8 cellular contexts compared by ENCODE assay signal in genomic region chrX:53441531-53442321, GRCh38. TPM values are rescaled to one million over a fixed set of nuclear protein-coding genes. Genes with fewer than 3 reads are reported as not detected.
A peak's percentile ranks its signal among the peaks of the same experiment; 100 is the strongest.
DNase-seq lines count a peak whose midpoint lies in the region; ATAC-seq, FAIRE-seq and TF ChIP-seq lines count a peak whose summit lies in the region.

No MANE protein-coding gene starts in this region.

- WGBS in HepG2 (ENCODE audit: low lambda C conversion rate), result 0% methylated on average over 1 of the region's 44 CpGs

- in situ Hi-C loops in HepG2 (cut with HindIII; ENCODE audit: extremely low pct_ligation_motif_present, low pct_unique_long_range_greater_than_20kb), result loop anchor here (10.0 kb wide), 1 partner anchor 127 kb away; no protein-coding TSS in a partner anchor

- H3K79me2 ChIP-seq in HepG2 (ENCODE audit: insufficient read depth, low read length), result no peaks in the 10 kb centered on the region

- H3K27me3 ChIP-seq in colonic mucosa (no peaks in the 10 kb centered on the region), HepG2 (ENCODE audit: control insufficient read depth in 1 of 2, insufficient read depth in 2 of 2, low read length in 2 of 2) (no peaks in the 10 kb centered on the region; a peak in 1 of 5 replicates)

- H3K27ac ChIP-seq in colonic mucosa (peak overlapping the region; percentile 76), HepG2 (ENCODE audit: extremely low read length, insufficient read depth, low read length) (no peak overlapping the region)

- H2AFZ ChIP-seq in HepG2 (ENCODE audit: low read length), result no peak overlapping the region

- POLR2A ChIA-PET in activated CD4-positive, alpha-beta T cell treated with anti-CD3 and anti-CD28 coated beads, Interleukin-2, amount 10 ng/mL, durations not matched to agents 7 days and 5 days (lab: Charles Lee), result no interaction called here
- POLR2A ChIA-PET in HepG2 (lab: Yijun Ruan, JAX), result interaction anchor here (1.0 kb wide), 1 partner anchor 19 kb away, joined by 5 read pairs; the partner anchor contains the start of genes RIBC1 and SMC1A

- no peak for TF ChIP-seq EP300 in HepG2 (IDR thresholded peaks at IDR 0.05; ENCODE audit: low read depth in 2 of 2, low read length in 2 of 2)
- TF ChIP-seq EP300 in HepG2 (CRISPR knock-in tag; IDR thresholded peaks at IDR 0.05; ENCODE audit: borderline replicate concordance), result no peak

- H3K36me3 ChIP-seq in colonic mucosa (no peaks in the 10 kb centered on the region), HepG2 (replicated peaks in 1 of 2; ENCODE audit: control insufficient read depth in 1 of 2, insufficient read depth in 2 of 2, low read length in 2 of 2) (no peaks in the 10 kb centered on the region)

- FAIRE-seq in HepG2 (lab: Jason Lieb, UNC), result peak; percentile 79

- DNase-seq in NCI-H345 treated with DMSO at 0.1 percent for 48 hours (lab: John Stamatoyannopoulos, UW; ENCODE audit: unreplicated experiment) (peak; percentile 83), colonic mucosa (peak; percentile 84), HepG2 (ENCODE audit: low spot score) (peak; percentile 62)
- DNase-seq in activated CD4-positive, alpha-beta T cell treated with anti-CD3 and anti-CD28 coated beads, Interleukin-2, amount 10 ng/mL, durations not matched to agents 7 days and 5 days, result peak; percentile 73
- DNase-seq in stimulated activated CD4-positive, alpha-beta T cell treated with anti-CD3 and anti-CD28 coated beads, Interleukin-2, amount 100 ng/mL, for 48 hours, result peak; percentile 64 to 71

- TF ChIP-seq RAD21 in HepG2 (CRISPR knock-in tag; IDR thresholded peaks at IDR 0.05), result no peak

- H3K4me3 ChIP-seq in colonic mucosa (peak overlapping the region; percentile 20), HepG2 (replicated peaks in 1 of 3; ENCODE audit: insufficient read depth in 1 of 3, low read depth in 2 of 3, low read length in 3 of 3) (peak overlapping the region; percentile 15 to 65 (median 39); a peak in 5 of 6 replicates)

- ATAC-seq in GM18858 (IDR thresholded peaks at IDR 0.05; ENCODE audit: unreplicated experiment), result peak; percentile 70
- peak; percentile 52 for ATAC-seq in HG03139 (IDR thresholded peaks at IDR 0.05; ENCODE audit: unreplicated experiment)
- peak; percentile 90 for ATAC-seq in HepG2
- no peak for ATAC-seq in HG03025 (IDR thresholded peaks at IDR 0.05; ENCODE audit: low FRiP score, unreplicated experiment)

- no peaks in the 10 kb centered on the region for H3K9me3 ChIP-seq in colonic mucosa
- H3K9me3 ChIP-seq in HepG2 (ENCODE audit: low read length), result no peaks in the 10 kb centered on the region

- H3K4me1 ChIP-seq in colonic mucosa, result no peaks in the 10 kb centered on the region
- 0 out of 2 replicates have a peak, but pooled peaks cover 5% of the 10 kb centered on the region for H3K4me1 ChIP-seq in HepG2 (ENCODE audit: insufficient read depth, low read length)

- peak overlapping the region; percentile 72 for H3K27ac Mint-ChIP-seq in activated CD4-positive, alpha-beta T cell treated with anti-CD3 and anti-CD28 coated beads, Interleukin-2, amount 10 ng/mL, durations not matched to agents 7 days and 5 days

- peak overlapping the region; percentile 68 for H3K4me2 ChIP-seq in HepG2 (ENCODE audit: low read depth, low read length)

- TF ChIP-seq POLR2A in HepG2 (IDR thresholded peaks at IDR 0.05; ENCODE audit: insufficient read depth in 1 of 2, low read depth in 2 of 2, low read length in 2 of 2), result no peak

- TF ChIP-seq CTCF in colonic mucosa (IDR thresholded peaks at IDR 0.05), result no peak
- TF ChIP-seq CTCF in HepG2 (CRISPR knock-in tag; IDR thresholded peaks at IDR 0.05), result no peak

- H3K4me3 Mint-ChIP-seq in activated CD4-positive, alpha-beta T cell treated with anti-CD3 and anti-CD28 coated beads, Interleukin-2, amount 10 ng/mL, durations not matched to agents 7 days and 5 days, result peak overlapping the region; percentile 72

- no peaks in the 10 kb centered on the region for H3K9me3 Mint-ChIP-seq in activated CD4-positive, alpha-beta T cell treated with anti-CD3 and anti-CD28 coated beads, Interleukin-2, amount 10 ng/mL, durations not matched to agents 7 days and 5 days

- CTCF ChIA-PET in activated CD4-positive, alpha-beta T cell treated with anti-CD3 and anti-CD28 coated beads, Interleukin-2, amount 10 ng/mL, durations not matched to agents 7 days and 5 days (lab: Charles Lee), result interaction anchor here (0.6 to 2.4 kb wide), 3 partner anchors 10 to 129 kb away, joined by 3 to 6 read pairs (median 4); no protein-coding TSS in a partner anchor
- CTCF ChIA-PET in HepG2 (lab: Yijun Ruan, JAX; ENCODE audit: low intra/inter-chr PET ratio, low total read pairs), result no interaction called here

- no peaks in the 10 kb centered on the region for H4K20me1 ChIP-seq in HepG2 (ENCODE audit: insufficient read depth, low read length)

- no peaks in the 10 kb centered on the region for H3K36me3 Mint-ChIP-seq in activated CD4-positive, alpha-beta T cell treated with anti-CD3 and anti-CD28 coated beads, Interleukin-2, amount 10 ng/mL, durations not matched to agents 7 days and 5 days (ENCODE audit: low read depth)

- H3K4me1 Mint-ChIP-seq in activated CD4-positive, alpha-beta T cell treated with anti-CD3 and anti-CD28 coated beads, Interleukin-2, amount 10 ng/mL, durations not matched to agents 7 days and 5 days, result peaks cover 28% of the 10 kb centered on the region

- peak overlapping the region; percentile 60 to 67 for H3K9ac ChIP-seq in colonic mucosa (ENCODE audit: low read depth in 2 of 2, low read length in 2 of 2)
- H3K9ac ChIP-seq in HepG2 (ENCODE audit: insufficient read depth, low read depth, low read length), result no peak overlapping the region

- no peaks in the 10 kb centered on the region for H3K27me3 Mint-ChIP-seq in activated CD4-positive, alpha-beta T cell treated with anti-CD3 and anti-CD28 coated beads, Interleukin-2, amount 10 ng/mL, durations not matched to agents 7 days and 5 days

- no TSS peak for BruUV-seq in HepG2 (replicated peaks; lab: Mats Ljungman, UMichigan)

- intact Hi-C loops in colonic mucosa (cut with DNase I), result no loop called here
- intact Hi-C loops in HepG2 (cut with micrococcal nuclease; ENCODE audit: unreplicated experiment), result no loop called here

RNA-seq across cellular contexts. Expression of gene HSD17B10, which starts 7.6 kb away (rescaled TPM):
- total RNA-seq in activated CD4-positive, alpha-beta T cell treated with anti-CD3 and anti-CD28 coated beads, Interleukin-2, amount 10 ng/mL, durations not matched to agents 7 days and 5 days, result 100 to 1,000 TPM in 1 of 2 experiments, 10 to 100 TPM in 1; 99.6 to 105 TPM
- 100 to 1,000 TPM in 1 of 2 donors, 10 to 100 TPM in 1; 78.7 to 172 TPM for total RNA-seq in colonic mucosa
- total RNA-seq in HepG2 (2016; rRNA removed; fragmentation: Illumina TruSeq; extraction: Trizol), result 84.7 and 98.9 TPM in 2 replicates
- 37.0 and 38.1 TPM in 2 replicates for total RNA-seq in HepG2 (2016; cell fraction: cytosol; rRNA removed; fragmentation: Illumina TruSeq; extraction: Trizol; ENCODE audit: low read depth)
- total RNA-seq in HepG2 (2016; cell fraction: insoluble cytoplasmic fraction; rRNA removed; fragmentation: Illumina TruSeq; extraction: Trizol), result 87.2 and 108 TPM in 2 replicates
- 33.9 and 35.8 TPM in 2 replicates for total RNA-seq in HepG2 (2016; cell fraction: membrane; rRNA removed; fragmentation: Illumina TruSeq; extraction: Trizol)
- total RNA-seq in HepG2 (2016; cell fraction: nucleus; rRNA removed; fragmentation: Illumina TruSeq; extraction: Trizol), result 29.1 and 33.1 TPM in 2 replicates
- polyA plus RNA-seq in HepG2 (2011; rRNA removed), result 68.7 and 69.0 TPM in 2 replicates
- polyA plus RNA-seq in HepG2 (2011; cell fraction: cytosol; rRNA removed), result 86.2 and 110 TPM in 2 replicates
- polyA plus RNA-seq in HepG2 (2011; cell fraction: nucleus; rRNA removed), result 28.3 and 32.1 TPM in 2 replicates
- polyA plus RNA-seq in HepG2 (2012), result 37.7 and 38.3 TPM in 2 replicates
- 43.3 and 45.2 TPM in 2 replicates for polyA plus RNA-seq in HepG2 (2016; cell fraction: cytosol; fragmentation: Illumina TruSeq; extraction: Trizol; ENCODE audit: low read depth)
- polyA plus RNA-seq in HepG2 (2016; cell fraction: insoluble cytoplasmic fraction; fragmentation: Illumina TruSeq; extraction: Trizol; ENCODE audit: low read depth), result 112 and 123 TPM in 2 replicates
- 32.5 and 35.0 TPM in 2 replicates for polyA plus RNA-seq in HepG2 (2016; cell fraction: membrane; fragmentation: Illumina TruSeq; extraction: Trizol; ENCODE audit: low read depth)
- polyA plus RNA-seq in HepG2 (2016; cell fraction: nucleus; fragmentation: Illumina TruSeq; extraction: Trizol; ENCODE audit: insufficient read depth, low read depth), result 60.5 and 61.8 TPM in 2 replicates
- 74.5 and 465 TPM in 2 replicates for polyA minus RNA-seq in HepG2 (2011; rRNA and poly(A)+ RNA removed; ENCODE audit: low replicate concordance)
- polyA minus RNA-seq in HepG2 (2011; cell fraction: cytosol; rRNA and poly(A)+ RNA removed), result 20.7 and 21.4 TPM in 2 replicates
- polyA minus RNA-seq in HepG2 (2011; cell fraction: nucleus; rRNA and poly(A)+ RNA removed), result 8.0 and 9.1 TPM in 2 replicates

RNA-seq across cellular contexts. Expression of gene RIBC1, which starts 19.1 kb away (rescaled TPM):
- 1 to 10 TPM; 1.1 to 1.4 TPM for total RNA-seq in activated CD4-positive, alpha-beta T cell treated with anti-CD3 and anti-CD28 coated beads, Interleukin-2, amount 10 ng/mL, durations not matched to agents 7 days and 5 days
- under 1 TPM; 0.66 to 0.72 TPM for total RNA-seq in colonic mucosa
- 0.29 and 0.55 TPM in 2 replicates for total RNA-seq in HepG2 (2016; rRNA removed; fragmentation: Illumina TruSeq; extraction: Trizol)
- 0.26 and 0.40 TPM in 2 replicates for total RNA-seq in HepG2 (2016; cell fraction: cytosol; rRNA removed; fragmentation: Illumina TruSeq; extraction: Trizol; ENCODE audit: low read depth)
- 0.45 and 0.52 TPM in 2 replicates for total RNA-seq in HepG2 (2016; cell fraction: insoluble cytoplasmic fraction; rRNA removed; fragmentation: Illumina TruSeq; extraction: Trizol)
- 0.49 and 0.69 TPM in 2 replicates for total RNA-seq in HepG2 (2016; cell fraction: membrane; rRNA removed; fragmentation: Illumina TruSeq; extraction: Trizol)
- 0.99 TPM in 1 of 2 replicates, not detected in the other for total RNA-seq in HepG2 (2016; cell fraction: nucleus; rRNA removed; fragmentation: Illumina TruSeq; extraction: Trizol)
- polyA plus RNA-seq in HepG2 (2011; rRNA removed), result 0.04 TPM in 1 of 2 replicates, not detected in the other
- polyA plus RNA-seq in HepG2 (2011; cell fraction: cytosol; rRNA removed), result 0.04 TPM in 1 of 2 replicates, not detected in the other
- polyA plus RNA-seq in HepG2 (2011; cell fraction: nucleus; rRNA removed), result 0.35 and 0.39 TPM in 2 replicates
- 0.20 and 0.32 TPM in 2 replicates for polyA plus RNA-seq in HepG2 (2012)
- 0.57 and 0.59 TPM in 2 replicates for polyA plus RNA-seq in HepG2 (2016; cell fraction: cytosol; fragmentation: Illumina TruSeq; extraction: Trizol; ENCODE audit: low read depth)
- polyA plus RNA-seq in HepG2 (2016; cell fraction: insoluble cytoplasmic fraction; fragmentation: Illumina TruSeq; extraction: Trizol; ENCODE audit: low read depth), result 0.44 and 0.89 TPM in 2 replicates
- polyA plus RNA-seq in HepG2 (2016; cell fraction: membrane; fragmentation: Illumina TruSeq; extraction: Trizol; ENCODE audit: low read depth), result 0.45 and 0.62 TPM in 2 replicates
- polyA plus RNA-seq in HepG2 (2016; cell fraction: nucleus; fragmentation: Illumina TruSeq; extraction: Trizol; ENCODE audit: insufficient read depth, low read depth), result 1.0 and 1.3 TPM in 2 replicates
- 0.51 TPM in 1 of 2 replicates, not detected in the other for polyA minus RNA-seq in HepG2 (2011; rRNA and poly(A)+ RNA removed; ENCODE audit: low replicate concordance)
- polyA minus RNA-seq in HepG2 (2011; cell fraction: cytosol; rRNA and poly(A)+ RNA removed), result not detected in 2 replicates
- 0.25 TPM in 1 of 2 replicates, not detected in the other for polyA minus RNA-seq in HepG2 (2011; cell fraction: nucleus; rRNA and poly(A)+ RNA removed)

RNA-seq across cellular contexts. Expression of gene SMC1A, which starts 19.3 kb away (rescaled TPM):
- total RNA-seq in activated CD4-positive, alpha-beta T cell treated with anti-CD3 and anti-CD28 coated beads, Interleukin-2, amount 10 ng/mL, durations not matched to agents 7 days and 5 days, result 100 to 1,000 TPM; 157 to 159 TPM
- total RNA-seq in colonic mucosa, result 100 to 1,000 TPM in 1 of 2 donors, 10 to 100 TPM in 1; 68.4 to 124 TPM
- 46.6 and 73.4 TPM in 2 replicates for total RNA-seq in HepG2 (2016; rRNA removed; fragmentation: Illumina TruSeq; extraction: Trizol)
- total RNA-seq in HepG2 (2016; cell fraction: cytosol; rRNA removed; fragmentation: Illumina TruSeq; extraction: Trizol; ENCODE audit: low read depth), result 3.3 and 3.9 TPM in 2 replicates
- 45.9 and 65.7 TPM in 2 replicates for total RNA-seq in HepG2 (2016; cell fraction: insoluble cytoplasmic fraction; rRNA removed; fragmentation: Illumina TruSeq; extraction: Trizol)
- total RNA-seq in HepG2 (2016; cell fraction: membrane; rRNA removed; fragmentation: Illumina TruSeq; extraction: Trizol), result 6.9 and 8.5 TPM in 2 replicates
- total RNA-seq in HepG2 (2016; cell fraction: nucleus; rRNA removed; fragmentation: Illumina TruSeq; extraction: Trizol), result 38.2 and 39.4 TPM in 2 replicates
- polyA plus RNA-seq in HepG2 (2011; rRNA removed), result 9.2 and 9.4 TPM in 2 replicates
- polyA plus RNA-seq in HepG2 (2011; cell fraction: cytosol; rRNA removed), result 10.7 and 12.6 TPM in 2 replicates
- 18.5 and 19.0 TPM in 2 replicates for polyA plus RNA-seq in HepG2 (2011; cell fraction: nucleus; rRNA removed)
- polyA plus RNA-seq in HepG2 (2012), result 23.8 and 26.7 TPM in 2 replicates
- polyA plus RNA-seq in HepG2 (2016; cell fraction: cytosol; fragmentation: Illumina TruSeq; extraction: Trizol; ENCODE audit: low read depth), result 0.83 and 1.0 TPM in 2 replicates
- polyA plus RNA-seq in HepG2 (2016; cell fraction: insoluble cytoplasmic fraction; fragmentation: Illumina TruSeq; extraction: Trizol; ENCODE audit: low read depth), result 34.9 and 53.3 TPM in 2 replicates
- polyA plus RNA-seq in HepG2 (2016; cell fraction: membrane; fragmentation: Illumina TruSeq; extraction: Trizol; ENCODE audit: low read depth), result 2.6 and 3.4 TPM in 2 replicates
- polyA plus RNA-seq in HepG2 (2016; cell fraction: nucleus; fragmentation: Illumina TruSeq; extraction: Trizol; ENCODE audit: insufficient read depth, low read depth), result 42.0 TPM in 2 replicates
- 17.8 and 135 TPM in 2 replicates for polyA minus RNA-seq in HepG2 (2011; rRNA and poly(A)+ RNA removed; ENCODE audit: low replicate concordance)
- 20.4 and 24.1 TPM in 2 replicates for polyA minus RNA-seq in HepG2 (2011; cell fraction: cytosol; rRNA and poly(A)+ RNA removed)
- 20.1 and 23.1 TPM in 2 replicates for polyA minus RNA-seq in HepG2 (2011; cell fraction: nucleus; rRNA and poly(A)+ RNA removed)
